ENCODE assay signal across 19 cellular contexts in genomic region chr22:40331706-40332105, GRCh38. TPM values are rescaled to one million over a fixed set of nuclear protein-coding genes. Genes with fewer than 3 reads are reported as not detected.
A peak's percentile ranks its signal among the peaks of the same experiment; 100 is the strongest.
DNase-seq lines count a peak whose midpoint lies in the region; ATAC-seq and TF ChIP-seq lines count a peak whose summit lies in the region.
"Had no signal": no experiment of that assay in that cellular context is flagged by ENCODE, and none has a peak within 500 bp of the region (broad histone marks: within the 10 kb centered on the region; RNA-seq: fewer than 3 reads in every experiment).

No MANE protein-coding gene starts in this region.

- DNase-seq in activated T-cell treated with anti-CD3 and anti-CD28 coated beads, Interleukin-2, amount 50 U/mL, for 24 hours = no peak
- no peak for DNase-seq in activated T-cell treated with anti-CD3 and anti-CD28 coated beads, Interleukin-2, amount 50 U/mL, for 48 hours
- DNase-seq in WTC11 (ENCODE audit: low spot score) (no peak), esophagus muscularis mucosa (ENCODE audit: extremely low spot score) (no peak), islet precursor cell (no peak), GM13976 (ENCODE audit: low spot score) (no peak)
- DNase-seq in stimulated activated naive CD8-positive, alpha-beta T cell treated with anti-CD3 and anti-CD28 coated beads, Interleukin-15, amount 100 ng/mL, for 72 hours = no peak
- DNase-seq: hypothalamus; KBM-7; left lung; NCI-H1092 treated with DMSO at 0.1 percent for 48 hours; NCI-H82; Peyer's patch; spleen; stimulated activated naive B cell treated with anti-CD40 and anti-IgM and Interleukin-4, amounts not matched to agents 10 μg/mL and 1 μg/mL and 100 μg/mL, for 72 hours had no signal

- H3K27me3 Mint-ChIP-seq in activated T-cell treated with anti-CD3 and anti-CD28 coated beads, Interleukin-2, amount 50 U/mL, for 24 hours = no peaks in the 10 kb centered on the region
- H3K27me3 Mint-ChIP-seq in WTC11 (ENCODE audit: low read depth) = no peaks in the 10 kb centered on the region
- no peaks in the 10 kb centered on the region for H3K27me3 Mint-ChIP-seq in stimulated activated naive CD8-positive, alpha-beta T cell treated with anti-CD3 and anti-CD28 coated beads, Interleukin-15, amount 100 ng/mL, for 72 hours
- H3K27me3 Mint-ChIP-seq: stimulated activated naive B cell treated with anti-CD40 and anti-IgM and Interleukin-4, amounts not matched to agents 10 μg/mL and 1 μg/mL and 100 μg/mL, for 72 hours had no signal

- H3K27ac ChIP-seq in esophagus muscularis mucosa (replicated peaks in 1 of 4) = peak overlapping the region; percentile 7 to 39 (median 27)
- H3K27ac ChIP-seq: cardiac muscle cell, HL-60, left lung had no signal

- H3K36me3 Mint-ChIP-seq in activated T-cell treated with anti-CD3 and anti-CD28 coated beads, Interleukin-2, amount 50 U/mL, for 24 hours (ENCODE audit: low read depth) = peaks cover 13% of the 10 kb centered on the region
- no peaks in the 10 kb centered on the region; the same call in 1 of the 2 replicates for H3K36me3 Mint-ChIP-seq in WTC11

- CTCF ChIA-PET in WTC11 (lab: Charles Lee) = interaction anchor here (1.5 kb wide), 1 partner anchor 17 kb away, joined by 3 read pairs; no protein-coding TSS in a partner anchor

- H3K4me3 Mint-ChIP-seq in activated T-cell treated with anti-CD3 and anti-CD28 coated beads, Interleukin-2, amount 50 U/mL, for 24 hours = peak overlapping the region; percentile 51
- no peak overlapping the region for H3K4me3 Mint-ChIP-seq in WTC11
- peak overlapping the region; percentile 77 to 78 for H3K4me3 Mint-ChIP-seq in stimulated activated naive CD8-positive, alpha-beta T cell treated with anti-CD3 and anti-CD28 coated beads, Interleukin-15, amount 100 ng/mL, for 72 hours
- H3K4me3 Mint-ChIP-seq: stimulated activated naive B cell treated with anti-CD40 and anti-IgM and Interleukin-4, amounts not matched to agents 10 μg/mL and 1 μg/mL and 100 μg/mL, for 72 hours had no signal

- TF ChIP-seq POLR2A in esophagus muscularis mucosa (IDR thresholded peaks at IDR 0.05; ENCODE audit: low read depth) = no peak

- no peak for TF ChIP-seq EP300 in esophagus muscularis mucosa (IDR thresholded peaks at IDR 0.05)

- H3K4me3 ChIP-seq in esophagus muscularis mucosa = no peak overlapping the region
- H3K4me3 ChIP-seq: cardiac muscle cell, left lung, Peyer's patch, spleen had no signal

- peak overlapping the region; percentile 79 for H3K27ac Mint-ChIP-seq in activated T-cell treated with anti-CD3 and anti-CD28 coated beads, Interleukin-2, amount 50 U/mL, for 24 hours
- H3K27ac Mint-ChIP-seq in WTC11 = peak overlapping the region; percentile 54; the same call in 1 of the 2 replicates
- peak overlapping the region in 1 of 2 donors; percentile 90 for H3K27ac Mint-ChIP-seq in stimulated activated naive CD8-positive, alpha-beta T cell treated with anti-CD3 and anti-CD28 coated beads, Interleukin-15, amount 100 ng/mL, for 72 hours

- peaks cover 95% of the 10 kb centered on the region for H3K4me1 Mint-ChIP-seq in activated T-cell treated with anti-CD3 and anti-CD28 coated beads, Interleukin-2, amount 50 U/mL, for 24 hours (ENCODE audit: low read depth)
- H3K4me1 Mint-ChIP-seq in WTC11 = peaks cover 69% of the 10 kb centered on the region
- peaks cover 98% of the 10 kb centered on the region for H3K4me1 Mint-ChIP-seq in stimulated activated naive CD8-positive, alpha-beta T cell treated with anti-CD3 and anti-CD28 coated beads, Interleukin-15, amount 100 ng/mL, for 72 hours

- intact Hi-C loops in esophagus muscularis mucosa (cut with DNase I) = no loop called here

- WGBS in esophagus muscularis mucosa = 64% methylated on average over 4 of the region's 4 CpGs

- H3K9me3 Mint-ChIP-seq in activated T-cell treated with anti-CD3 and anti-CD28 coated beads, Interleukin-2, amount 50 U/mL, for 24 hours = no peaks in the 10 kb centered on the region
- H3K9me3 Mint-ChIP-seq in WTC11 = no peaks in the 10 kb centered on the region
- H3K9me3 Mint-ChIP-seq in stimulated activated naive CD8-positive, alpha-beta T cell treated with anti-CD3 and anti-CD28 coated beads, Interleukin-15, amount 100 ng/mL, for 72 hours = no peaks in the 10 kb centered on the region
- H3K9me3 Mint-ChIP-seq: stimulated activated naive B cell treated with anti-CD40 and anti-IgM and Interleukin-4, amounts not matched to agents 10 μg/mL and 1 μg/mL and 100 μg/mL, for 72 hours had no signal

- POLR2A ChIA-PET in WTC11 (lab: Charles Lee) = interaction anchor here (0.7 kb wide), 2 partner anchors 13 to 24 kb away, joined by 3 to 4 read pairs; no protein-coding TSS in a partner anchor

- no peaks in the 10 kb centered on the region for H3K27me3 ChIP-seq in esophagus muscularis mucosa
- H3K27me3 ChIP-seq: cardiac muscle cell, left lung, Peyer's patch, spleen had no signal

- in situ Hi-C loops in GM13976 (cut with MboI; ENCODE audit: low sequenced_read_pairs, unreplicated experiment) = no loop called here

- ATAC-seq in WTC11 (no peak; the same call in 1 of the 2 replicates), GM21381 (IDR thresholded peaks at IDR 0.05; ENCODE audit: unreplicated experiment) (no peak)
- no peak for ATAC-seq in stimulated activated naive CD8-positive, alpha-beta T cell treated with anti-CD3 and anti-CD28 coated beads, Interleukin-15, amount 100 ng/mL, for 72 hours
- ATAC-seq: left lung; SK-N-SH treated with all-trans-retinoic acid at 6 μM for 48 hours; stimulated activated naive B cell treated with anti-CD40 and anti-IgM and Interleukin-4, amounts not matched to agents 10 μg/mL and 1 μg/mL and 100 μg/mL, for 72 hours had no signal

- H3K36me3 ChIP-seq in esophagus muscularis mucosa = peaks cover 0 to 29% (median 12%) of the 10 kb centered on the region in 4 donors

- H3K4me1 ChIP-seq in esophagus muscularis mucosa = peaks cover 0 to 30% (median 21%) of the 10 kb centered on the region in 4 donors

- TF ChIP-seq CTCF in WTC11 (IDR thresholded peaks at IDR 0.05) (no peak), esophagus muscularis mucosa (IDR thresholded peaks at IDR 0.05) (no peak), GM13976 (IDR thresholded peaks at IDR 0.05; ENCODE audit: borderline replicate concordance, control extremely low read depth, extremely low read depth, insufficient read depth, missing control alignments) (no peak)

- no peaks in the 10 kb centered on the region for H3K9me3 ChIP-seq in esophagus muscularis mucosa
- H3K9me3 ChIP-seq: left lung, Peyer's patch, spleen had no signal

TF ChIP-seq in WTC11, 78 proteins besides CTCF, POLR2A, EP300 and RAD21:
- TF ChIP-seq MAX (CRISPR knock-in tag; IDR thresholded peaks at IDR 0.05) (no peak), ZNF512 (CRISPR knock-in tag; IDR thresholded peaks at IDR 0.05; ENCODE audit: borderline replicate concordance) (no peak)

RNA-seq across cellular contexts. Expression of gene ADSL, which starts 14.6 kb away (rescaled TPM):
- total RNA-seq in WTC11 (2021) (133 to 154 TPM (median 136 TPM) in 3 replicates), esophagus muscularis mucosa (10 to 100 TPM; 58.7 to 91.1 (median 76.3) TPM)

RNA-seq across cellular contexts. Expression of gene SGSM3, which starts 38.7 kb away (rescaled TPM):
- total RNA-seq in WTC11 (2021) (81.8 to 96.9 TPM (median 93.0 TPM) in 3 replicates), esophagus muscularis mucosa (10 to 100 TPM; 29.2 to 53.0 (median 37.1) TPM)
